ENCODE assay signal across 29 cellular contexts in the genomic region with DNA sequence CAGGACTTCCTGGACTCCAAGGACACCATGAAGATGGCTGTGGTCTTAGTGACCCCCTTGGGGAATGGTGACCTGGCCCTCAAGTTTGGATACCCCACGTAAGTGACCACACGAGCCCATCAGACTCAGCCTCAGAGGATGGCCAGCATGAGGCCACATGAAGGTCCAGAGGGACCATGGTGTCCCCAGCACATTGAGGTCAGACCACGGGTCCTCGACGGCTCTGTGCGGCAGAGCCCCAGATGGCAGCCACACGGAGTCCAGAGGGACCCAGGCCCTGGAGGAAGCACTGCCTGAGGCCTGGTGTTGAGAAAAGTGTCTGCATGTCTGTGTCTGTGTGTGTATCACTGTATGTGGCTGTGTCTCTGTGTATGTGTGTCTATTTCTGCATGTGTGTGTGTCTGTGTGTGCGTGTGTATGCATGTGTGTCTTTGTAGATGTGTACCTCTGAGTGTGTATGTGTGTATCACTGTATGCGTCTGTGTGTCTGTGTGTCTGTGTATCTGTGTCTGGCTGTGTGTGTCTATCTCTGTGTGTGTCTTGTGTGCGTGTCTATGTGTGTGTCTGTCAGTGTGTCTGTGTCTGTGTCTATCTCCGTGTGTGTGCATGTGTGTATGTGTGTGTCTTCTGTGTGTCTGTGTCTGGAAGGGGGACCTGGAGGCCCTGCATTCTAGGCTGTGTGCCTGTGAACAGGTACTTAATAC. TPM values are rescaled to one million over a fixed set of nuclear protein-coding genes. Genes with fewer than 3 reads are reported as not detected.
DNase-seq lines count a peak whose midpoint lies in the region; ATAC-seq and TF ChIP-seq lines count a peak whose summit lies in the region.
"Had no signal": no experiment of that assay in that cellular context is flagged by ENCODE, and none has a peak within 500 bp of the region (broad histone marks: within the 10 kb centered on the region; RNA-seq: fewer than 3 reads in every experiment).

No MANE protein-coding gene starts in this region.

- H3K27ac Mint-ChIP-seq in WTC11 (peak overlapping the region; percentile 4), glutamatergic neuron (ENCODE audit: unreplicated experiment) (no peak overlapping the region)
- H3K27ac Mint-ChIP-seq: activated naive CD8-positive, alpha-beta T cell treated with anti-CD3 and anti-CD28 coated beads, Interleukin-2, amount 10 ng/mL, durations not matched to agents 7 days and 5 days; activated T-helper 2 cell treated with anti-CD3 and anti-CD28 coated beads, Interferon-gamma antibody, Interleukin-2, Interleukin-4, amounts not matched to agents 10 μg/mL and 5 μg/mL and 100 μg/mL, durations not matched to agents 14 hours and 24 hours and 36 hours; progenitor cell of endocrine pancreas had no signal

- no peak overlapping the region for H3K4me3 Mint-ChIP-seq in WTC11
- peak overlapping the region; percentile 43 for H3K4me3 Mint-ChIP-seq in glutamatergic neuron (ENCODE audit: unreplicated experiment)
- H3K4me3 Mint-ChIP-seq: activated naive CD8-positive, alpha-beta T cell treated with anti-CD3 and anti-CD28 coated beads, Interleukin-2, amount 10 ng/mL, durations not matched to agents 7 days and 5 days had no signal

- CTCF ChIA-PET in WTC11 (lab: Charles Lee), result no interaction called here
- CTCF ChIA-PET in HEK293T (lab: Yijun Ruan, JAX), result no interaction called here

- H3K27ac ChIP-seq in substantia nigra (ENCODE audit: low read depth, low read length, poor library complexity, severe bottlenecking), result peak overlapping the region; percentile 46
- H3K27ac ChIP-seq: colonic mucosa, esophagus muscularis mucosa, RWPE1 had no signal

- H3K9me3 Mint-ChIP-seq in WTC11 (no peaks in the 10 kb centered on the region), glutamatergic neuron (ENCODE audit: unreplicated experiment) (peaks cover 10% of the 10 kb centered on the region)
- H3K9me3 Mint-ChIP-seq: activated naive CD8-positive, alpha-beta T cell treated with anti-CD3 and anti-CD28 coated beads, Interleukin-2, amount 10 ng/mL, durations not matched to agents 7 days and 5 days; activated T-helper 2 cell treated with anti-CD3 and anti-CD28 coated beads, Interferon-gamma antibody, Interleukin-2, Interleukin-4, amounts not matched to agents 10 μg/mL and 5 μg/mL and 100 μg/mL, durations not matched to agents 14 hours and 24 hours and 36 hours had no signal

- H3K4me1 Mint-ChIP-seq in WTC11 (no peaks in the 10 kb centered on the region), glutamatergic neuron (ENCODE audit: low read depth, unreplicated experiment) (peaks cover 4% of the 10 kb centered on the region)

- DNase-seq in Right ventricle myocardium inferior (ENCODE audit: missing footprints) (no peak), cardiac septum (ENCODE audit: low spot score) (no peak), WTC11 (ENCODE audit: low spot score) (no peak), glutamatergic neuron (peak; percentile 51), substantia nigra (lab: John Stamatoyannopoulos, UW) (peak in 9 of 49 donors; percentile 32 to 77 (median 68)), HEK293T (ENCODE audit: extremely low spot score) (no peak), NCI-H345 (lab: John Stamatoyannopoulos, UW) (no peak)
- DNase-seq: activated CD4-positive, alpha-beta T cell treated with anti-CD3 and anti-CD28 coated beads, Interleukin-2, amount 50 U/mL, for 48 hours; activated CD8-positive, alpha-beta memory T cell treated with anti-CD3 and anti-CD28 coated beads, Interleukin-2, amount 50 U/mL, for 4 hours; activated naive CD8-positive, alpha-beta T cell treated with anti-CD3 and anti-CD28 coated beads, Interleukin-2, amount 10 ng/mL, durations not matched to agents 7 days and 5 days; AML-193; colonic mucosa; IMR-90; NCI-H1092 treated with DMSO at 0.1 percent for 48 hours; NCI-H187 treated with DMSO at 0.1 percent for 48 hours; NCI-H226; NCI-H774; stimulated activated CD8-positive, alpha-beta memory T cell treated with anti-CD3 and anti-CD28 coated beads, Interleukin-4, amount 100 ng/mL, for 48 hours; T-helper 9 cell had no signal

- ATAC-seq in Right ventricle myocardium inferior, result peak; percentile 0
- no peak for ATAC-seq in WTC11
- ATAC-seq in HG02970 (IDR thresholded peaks at IDR 0.05; ENCODE audit: low FRiP score, unreplicated experiment), result no peak
- ATAC-seq: GM12878 had no signal

- TF ChIP-seq CTCF in WTC11 (IDR thresholded peaks at IDR 0.05), result no peak
- no peak for TF ChIP-seq CTCF in glutamatergic neuron (IDR thresholded peaks at IDR 0.05; ENCODE audit: partially characterized antibody, unreplicated experiment)

- intact Hi-C loops in Right ventricle myocardium inferior (cut with DNase I) (no loop called here), cardiac septum (cut with DNase I) (no loop called here)

- peaks cover 31% of the 10 kb centered on the region for H3K27me3 Mint-ChIP-seq in WTC11 (ENCODE audit: low read depth)
- H3K27me3 Mint-ChIP-seq in glutamatergic neuron (ENCODE audit: unreplicated experiment), result peaks cover 14% of the 10 kb centered on the region

- H3K36me3 Mint-ChIP-seq in WTC11, result no peaks in the 10 kb centered on the region
- no peaks in the 10 kb centered on the region for H3K36me3 Mint-ChIP-seq in glutamatergic neuron (ENCODE audit: unreplicated experiment)
- H3K36me3 Mint-ChIP-seq: activated naive CD8-positive, alpha-beta T cell treated with anti-CD3 and anti-CD28 coated beads, Interleukin-2, amount 10 ng/mL, durations not matched to agents 7 days and 5 days had no signal

- POLR2A ChIA-PET in WTC11 (lab: Charles Lee) (no interaction called here), HEK293T (lab: Yijun Ruan, JAX) (no interaction called here)

TF ChIP-seq in WTC11, 78 proteins besides CTCF, POLR2A, EP300 and RAD21 (continues in another document):
- TF ChIP-seq, protein P1, sequence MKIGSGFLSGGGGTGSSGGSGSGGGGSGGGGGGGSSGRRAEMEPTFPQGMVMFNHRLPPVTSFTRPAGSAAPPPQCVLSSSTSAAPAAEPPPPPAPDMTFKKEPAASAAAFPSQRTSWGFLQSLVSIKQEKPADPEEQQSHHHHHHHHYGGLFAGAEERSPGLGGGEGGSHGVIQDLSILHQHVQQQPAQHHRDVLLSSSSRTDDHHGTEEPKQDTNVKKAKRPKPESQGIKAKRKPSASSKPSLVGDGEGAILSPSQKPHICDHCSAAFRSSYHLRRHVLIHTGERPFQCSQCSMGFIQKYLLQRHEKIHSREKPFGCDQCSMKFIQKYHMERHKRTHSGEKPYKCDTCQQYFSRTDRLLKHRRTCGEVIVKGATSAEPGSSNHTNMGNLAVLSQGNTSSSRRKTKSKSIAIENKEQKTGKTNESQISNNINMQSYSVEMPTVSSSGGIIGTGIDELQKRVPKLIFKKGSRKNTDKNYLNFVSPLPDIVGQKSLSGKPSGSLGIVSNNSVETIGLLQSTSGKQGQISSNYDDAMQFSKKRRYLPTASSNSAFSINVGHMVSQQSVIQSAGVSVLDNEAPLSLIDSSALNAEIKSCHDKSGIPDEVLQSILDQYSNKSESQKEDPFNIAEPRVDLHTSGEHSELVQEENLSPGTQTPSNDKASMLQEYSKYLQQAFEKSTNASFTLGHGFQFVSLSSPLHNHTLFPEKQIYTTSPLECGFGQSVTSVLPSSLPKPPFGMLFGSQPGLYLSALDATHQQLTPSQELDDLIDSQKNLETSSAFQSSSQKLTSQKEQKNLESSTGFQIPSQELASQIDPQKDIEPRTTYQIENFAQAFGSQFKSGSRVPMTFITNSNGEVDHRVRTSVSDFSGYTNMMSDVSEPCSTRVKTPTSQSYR (CRISPR knock-in tag; IDR thresholded peaks at IDR 0.05), result no peak

TF ChIP-seq in HEK293T, 16 proteins besides CTCF, POLR2A, EP300 and RAD21:
- TF ChIP-seq SUZ12 (IDR thresholded peaks at IDR 0.05) (no peak), TARDBP (IDR thresholded peaks at IDR 0.05) (no peak), FOXA1 (IDR thresholded peaks at IDR 0.05) (no peak), L3MBTL2 (conservative IDR thresholded peaks at IDR 0.05) (no peak), CTBP1 (IDR thresholded peaks at IDR 0.05; ENCODE audit: borderline replicate concordance) (no peak), LEF1 (IDR thresholded peaks at IDR 0.05; ENCODE audit: borderline replicate concordance) (no peak), NFRKB (IDR thresholded peaks at IDR 0.05) (no peak), ELF4 (IDR thresholded peaks at IDR 0.05) (no peak), FOXM1 (IDR thresholded peaks at IDR 0.05; ENCODE audit: borderline replicate concordance) (no peak), BHLHE40 (IDR thresholded peaks at IDR 0.05; ENCODE audit: borderline replicate concordance) (no peak), HDGF (IDR thresholded peaks at IDR 0.05; ENCODE audit: borderline replicate concordance) (no peak), SP1 (IDR thresholded peaks at IDR 0.05) (no peak), FOXK2 (IDR thresholded peaks at IDR 0.05) (no peak), ARNT (IDR thresholded peaks at IDR 0.05) (no peak), ZNF384 (IDR thresholded peaks at IDR 0.05) (no peak)
- TF ChIP-seq, protein P2, sequence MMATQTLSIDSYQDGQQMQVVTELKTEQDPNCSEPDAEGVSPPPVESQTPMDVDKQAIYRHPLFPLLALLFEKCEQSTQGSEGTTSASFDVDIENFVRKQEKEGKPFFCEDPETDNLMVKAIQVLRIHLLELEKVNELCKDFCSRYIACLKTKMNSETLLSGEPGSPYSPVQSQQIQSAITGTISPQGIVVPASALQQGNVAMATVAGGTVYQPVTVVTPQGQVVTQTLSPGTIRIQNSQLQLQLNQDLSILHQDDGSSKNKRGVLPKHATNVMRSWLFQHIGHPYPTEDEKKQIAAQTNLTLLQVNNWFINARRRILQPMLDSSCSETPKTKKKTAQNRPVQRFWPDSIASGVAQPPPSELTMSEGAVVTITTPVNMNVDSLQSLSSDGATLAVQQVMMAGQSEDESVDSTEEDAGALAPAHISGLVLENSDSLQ (IDR thresholded peaks at IDR 0.05), result no peak

RNA-seq across cellular contexts. Expression of a gene that starts 1.0 kb away (rescaled TPM):
- total RNA-seq in Right ventricle myocardium inferior, result 8.6 TPM
- 5.9 TPM for total RNA-seq in cardiac septum
- 0.27 to 0.50 TPM (median 0.34 TPM) in 3 replicates for total RNA-seq in WTC11 (2021)
- not detected for total RNA-seq in glutamatergic neuron (ENCODE audit: unreplicated experiment)
- total RNA-seq: activated T-helper 2 cell treated with anti-CD3 and anti-CD28 coated beads, Interferon-gamma antibody, Interleukin-2, Interleukin-4, amounts not matched to agents 10 μg/mL and 5 μg/mL and 100 μg/mL, durations not matched to agents 14 hours and 24 hours and 36 hours; colonic mucosa; Daoy; GM12878; H4; IMR-90; progenitor cell of endocrine pancreas had no signal

RNA-seq across cellular contexts. Expression of a gene that starts 6.5 kb away (rescaled TPM):
- total RNA-seq in Right ventricle myocardium inferior (6,282 TPM), cardiac septum (1,323 TPM), WTC11 (2021) (2.2 to 4.0 TPM (median 2.9 TPM) in 3 replicates), glutamatergic neuron (ENCODE audit: unreplicated experiment) (not detected)
- total RNA-seq: activated T-helper 2 cell treated with anti-CD3 and anti-CD28 coated beads, Interferon-gamma antibody, Interleukin-2, Interleukin-4, amounts not matched to agents 10 μg/mL and 5 μg/mL and 100 μg/mL, durations not matched to agents 14 hours and 24 hours and 36 hours; Daoy; GM12878; H4; IMR-90; progenitor cell of endocrine pancreas had no signal

RNA-seq across cellular contexts. Expression of a gene that starts 8.5 kb away (rescaled TPM):
- 26.9 TPM for total RNA-seq in Right ventricle myocardium inferior
- total RNA-seq in cardiac septum, result 26.0 TPM
- 44.1 to 45.3 TPM (median 44.6 TPM) in 3 replicates for total RNA-seq in WTC11 (2021)
- 50.7 TPM for total RNA-seq in glutamatergic neuron (ENCODE audit: unreplicated experiment)

RNA-seq across cellular contexts. Expression of a gene that starts 12.6 kb away (rescaled TPM):
- total RNA-seq in Right ventricle myocardium inferior (1.1 TPM), cardiac septum (12.9 TPM), WTC11 (2021) (0.31 to 0.41 TPM in 2 of 3 replicates, not detected in the other), glutamatergic neuron (ENCODE audit: unreplicated experiment) (not detected)
- total RNA-seq: activated T-helper 2 cell treated with anti-CD3 and anti-CD28 coated beads, Interferon-gamma antibody, Interleukin-2, Interleukin-4, amounts not matched to agents 10 μg/mL and 5 μg/mL and 100 μg/mL, durations not matched to agents 14 hours and 24 hours and 36 hours; frontal cortex; GM12878; progenitor cell of endocrine pancreas had no signal

RNA-seq across cellular contexts. Expression of a gene that starts 31.7 kb away (rescaled TPM):
- total RNA-seq in Right ventricle myocardium inferior, result 2.9 TPM
- total RNA-seq in cardiac septum, result 20.7 TPM
- total RNA-seq in WTC11 (2021), result 1.9 to 4.7 TPM (median 3.4 TPM) in 3 replicates
- 2.9 TPM for total RNA-seq in glutamatergic neuron (ENCODE audit: unreplicated experiment)
- total RNA-seq: Daoy, esophagus muscularis mucosa, frontal cortex, H4, IMR-90, lower leg skin had no signal

Comparison
In these comparisons a context has a peak if more than half of its experiments do, and no peak if none do; other contexts are left out.
1. RNA of a gene that starts 6.5 kb away (total RNA-seq): 6,282 TPM in Right ventricle myocardium inferior (single experiment) and 1,323 TPM in cardiac septum (single experiment); 2.2 to 4.0 TPM in WTC11 and not detected in glutamatergic neuron (single experiment); every median in the first group is over 100 times any median in the second.